In the genomic region with DNA sequence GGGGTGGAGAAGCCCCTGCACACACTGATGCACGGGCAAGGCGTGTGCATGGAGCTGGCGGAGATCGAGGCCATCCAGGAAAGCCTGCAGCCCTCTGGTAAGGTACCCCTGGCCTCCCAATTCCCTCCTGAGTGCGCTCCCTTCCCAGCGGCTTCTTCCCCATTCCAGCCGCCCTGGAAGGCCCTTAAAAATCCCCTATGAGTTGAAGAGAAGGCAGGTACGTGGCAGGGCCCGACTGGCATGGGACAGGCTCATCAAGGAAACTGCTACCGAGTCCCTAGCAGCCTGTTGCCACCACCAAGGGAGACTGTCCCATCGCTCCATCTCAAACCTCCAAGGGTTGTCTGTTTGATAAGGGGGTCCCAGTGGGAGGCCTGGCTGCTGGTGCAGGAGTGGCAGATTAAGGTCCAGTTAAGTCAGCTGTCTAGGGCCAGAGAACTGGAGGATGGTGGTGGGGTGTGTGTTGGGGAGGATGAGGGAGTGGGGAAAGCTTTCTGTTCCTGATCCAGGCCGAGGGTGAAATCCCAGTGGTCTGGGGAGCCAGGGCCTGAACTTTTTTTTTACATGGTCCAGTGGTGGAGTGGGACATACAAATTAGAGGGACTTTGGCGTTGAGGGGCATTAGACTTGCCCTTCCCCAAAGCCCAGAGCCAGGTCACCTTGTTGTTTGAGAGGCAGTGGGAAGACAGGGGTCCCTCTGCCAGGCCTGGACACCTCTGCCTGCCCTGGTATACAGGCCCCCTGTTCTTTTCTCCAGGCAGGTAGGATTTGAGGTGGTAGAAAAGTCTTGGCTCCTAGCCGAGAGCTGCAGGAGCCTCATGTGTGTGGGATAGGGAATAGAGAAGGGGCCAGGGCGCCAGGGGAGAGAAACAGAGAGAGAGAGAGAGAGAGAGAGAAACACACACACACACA, we compare ENCODE assay signal across 8 cellular contexts. TPM values are rescaled to one million over a fixed set of nuclear protein-coding genes. Genes with fewer than 3 reads are reported as not detected.
A peak's percentile ranks its signal among the peaks of the same experiment; 100 is the strongest.
DNase-seq lines count a peak whose midpoint lies in the region; ATAC-seq and TF ChIP-seq lines count a peak whose summit lies in the region.

No MANE protein-coding gene starts in this region.

- H3K27me3 ChIP-seq in OCI-LY1 (ENCODE audit: insufficient read depth, low read length) (peaks cover 22% of the 10 kb centered on the region; the same call in 1 of the 2 replicates), ectodermal cell (ENCODE audit: control insufficient read depth, insufficient read depth, low read length, poor library complexity, severe bottlenecking) (peaks cover 10% of the 10 kb centered on the region)

- no peaks in the 10 kb centered on the region for H3F3A ChIP-seq in OCI-LY1 (ENCODE audit: insufficient read depth, low read length)

- no peaks in the 10 kb centered on the region for H3K79me2 ChIP-seq in OCI-LY1 (ENCODE audit: insufficient read depth, low read length)

- H3K4me3 ChIP-seq in OCI-LY1 (ENCODE audit: low read depth, low read length, poor library complexity, severe bottlenecking) = peak overlapping the region; percentile 55
- H3K4me3 ChIP-seq in ectodermal cell (ENCODE audit: insufficient read depth, low read depth, low read length) = peak overlapping the region; percentile 54

- H3K27ac ChIP-seq in OCI-LY1 (ENCODE audit: low read depth, low read length, poor library complexity, severe bottlenecking) (no peak overlapping the region), ectodermal cell (ENCODE audit: insufficient read depth, low read depth, low read length, poor library complexity, severe bottlenecking) (no peak overlapping the region)

- peak overlapping the region; percentile 71 for H3K4me2 ChIP-seq in OCI-LY1 (ENCODE audit: low read length)

- no peaks in the 10 kb centered on the region for H3K9me2 ChIP-seq in OCI-LY1 (ENCODE audit: low read depth, low read length)

- H3K36me3 ChIP-seq in OCI-LY1 (ENCODE audit: insufficient read depth, low read length) = no peaks in the 10 kb centered on the region
- no peaks in the 10 kb centered on the region for H3K36me3 ChIP-seq in ectodermal cell (ENCODE audit: control insufficient read depth, insufficient read depth, low read length)

- H3K4me1 ChIP-seq in OCI-LY1 (ENCODE audit: insufficient read depth, low read length, severe bottlenecking) = peaks cover 17% of the 10 kb centered on the region
- peaks cover 16% of the 10 kb centered on the region for H3K4me1 ChIP-seq in ectodermal cell (ENCODE audit: control insufficient read depth, insufficient read depth, low read length)

- H2AFZ ChIP-seq in OCI-LY1 (ENCODE audit: low read length) = no peak overlapping the region

- no peak overlapping the region; the same call in 1 of the 2 replicates for H3K9ac ChIP-seq in OCI-LY1 (ENCODE audit: low read length)

- H3K27ac Mint-ChIP-seq in nephron = peak overlapping the region; percentile 92 to 97 (median 94)

- ATAC-seq in HG03378 (IDR thresholded peaks at IDR 0.05; ENCODE audit: unreplicated experiment) = no peak
- ATAC-seq in GM21737 (IDR thresholded peaks at IDR 0.05; ENCODE audit: unreplicated experiment) = no peak
- ATAC-seq in GM18511 (IDR thresholded peaks at IDR 0.05; ENCODE audit: unreplicated experiment) = no peak

- H3K4me1 Mint-ChIP-seq in nephron = peaks cover 48% of the 10 kb centered on the region

- no peak for TF ChIP-seq CTCF in OCI-LY1 (IDR thresholded peaks at IDR 0.05; ENCODE audit: low read length)
- TF ChIP-seq CTCF in nephron (IDR thresholded peaks at IDR 0.05; ENCODE audit: unreplicated experiment in 3 of 3) = peak in 2 of 3 experiments; percentile 6 to 9

- WGBS in ectodermal cell, 2 experiments = 12 to 16% methylated on average over 13 to 14 of the region's 15 CpGs

- H3K4me3 Mint-ChIP-seq in nephron = peak overlapping the region; percentile 84 to 94 (median 91)

- no peaks in the 10 kb centered on the region for H3K9me3 ChIP-seq in OCI-LY1 (ENCODE audit: low read length)
- H3K9me3 ChIP-seq in ectodermal cell (ENCODE audit: control insufficient read depth, low read length) = no peaks in the 10 kb centered on the region

- DNase-seq in D341Med (ENCODE audit: low spot score) (peak; percentile 43), NCI-H128 (lab: John Stamatoyannopoulos, UW; ENCODE audit: unreplicated experiment) (no peak)

- peaks cover 4% of the 10 kb centered on the region for H3K27me3 Mint-ChIP-seq in nephron (ENCODE audit: low read depth)

- H4K20me1 ChIP-seq in OCI-LY1 (ENCODE audit: insufficient read depth, low read length) = no peaks in the 10 kb centered on the region

- H3K9me3 Mint-ChIP-seq in nephron = no peaks in the 10 kb centered on the region

- no peaks in the 10 kb centered on the region for H3K36me3 Mint-ChIP-seq in nephron (ENCODE audit: low read depth)

RNA-seq across cellular contexts. Expression of a gene that starts 1.0 kb away (rescaled TPM):
- 37.7 TPM for polyA plus RNA-seq in ectodermal cell (2013, experiment 1 of 4)
- 38.6 TPM for polyA plus RNA-seq in ectodermal cell (2013, experiment 2 of 4)
- 39.3 TPM for polyA plus RNA-seq in ectodermal cell (2013, experiment 3 of 4)
- 43.5 TPM for polyA plus RNA-seq in ectodermal cell (2013, experiment 4 of 4)

RNA-seq across cellular contexts. Expression of a gene that starts 26.5 kb away (rescaled TPM):
- polyA plus RNA-seq in ectodermal cell (2013, experiment 1 of 4) = 250 TPM
- polyA plus RNA-seq in ectodermal cell (2013, experiment 2 of 4) = 224 TPM
- 237 TPM for polyA plus RNA-seq in ectodermal cell (2013, experiment 3 of 4)
- 243 TPM for polyA plus RNA-seq in ectodermal cell (2013, experiment 4 of 4)

RNA-seq across cellular contexts. Expression of a gene that starts 57.2 kb away (rescaled TPM):
- polyA plus RNA-seq in ectodermal cell (2013, experiment 1 of 4) = not detected
- not detected for polyA plus RNA-seq in ectodermal cell (2013, experiment 2 of 4)
- polyA plus RNA-seq in ectodermal cell (2013, experiment 3 of 4) = not detected
- not detected for polyA plus RNA-seq in ectodermal cell (2013, experiment 4 of 4)
